In genomic region chr5:135362102-135362501, GRCh38 we compare ENCODE assay signal across 18 cellular contexts. TPM values are rescaled to one million over a fixed set of nuclear protein-coding genes. Genes with fewer than 3 reads are reported as not detected.
DNase-seq lines count a peak whose midpoint lies in the region; ATAC-seq, FAIRE-seq and TF ChIP-seq lines count a peak whose summit lies in the region.
"Had no signal": no experiment of that assay in that cellular context is flagged by ENCODE, and none has a peak within 500 bp of the region (broad histone marks: within the 10 kb centered on the region; RNA-seq: fewer than 3 reads in every experiment).

No MANE protein-coding gene starts in this region.

- H3K4me1 ChIP-seq in DND-41 (ENCODE audit: insufficient read depth, low read length) (peaks cover 48% of the 10 kb centered on the region), Loucy (ENCODE audit: insufficient read depth, low read length, poor library complexity, severe bottlenecking) (peaks cover 87% of the 10 kb centered on the region), smooth muscle cell (ENCODE audit: low read depth) (no peaks in the 10 kb centered on the region)

- DNase-seq in DND-41 (no peak), GM12891 (ENCODE audit: insufficient read length, low spot score) (no peak), smooth muscle cell (lab: John Stamatoyannopoulos, UW; ENCODE audit: unreplicated experiment) (no peak), sciatic nerve (ENCODE audit: low spot score) (no peak), putamen (ENCODE audit: low spot score) (no peak)
- DNase-seq: C1 segment of cervical spinal cord; Calu3; CD4-positive, alpha-beta memory T cell; COR-L47; DMS153; EL; GDM1; GM23248; H7 had no signal

- no peak for TF ChIP-seq POLR2A in GM12891 (IDR thresholded peaks at IDR 0.05; ENCODE audit: low read depth, low read length)

- H3K4me2 ChIP-seq in DND-41 (ENCODE audit: insufficient read depth, low read length) (no peak overlapping the region), Loucy (ENCODE audit: low read depth, low read length, poor library complexity, severe bottlenecking) (peak overlapping the region; percentile 83), smooth muscle cell (no peak overlapping the region)

- no peaks in the 10 kb centered on the region for H3K27me3 ChIP-seq in DND-41 (ENCODE audit: insufficient read depth, low read length, poor library complexity)
- H3K27me3 ChIP-seq in Loucy (ENCODE audit: insufficient read depth, low read length, poor library complexity, severe bottlenecking) = no peaks in the 10 kb centered on the region
- H3K27me3 ChIP-seq in smooth muscle cell (ENCODE audit: low read depth) = no peaks in the 10 kb centered on the region

- 93% methylated on average over 2 of the region's 2 CpGs for WGBS in smooth muscle cell (ENCODE audit: low lambda C conversion rate)

- no peak overlapping the region for H2AFZ ChIP-seq in DND-41 (ENCODE audit: low read depth, low read length)
- no peak overlapping the region for H2AFZ ChIP-seq in Loucy (ENCODE audit: low read length)
- H2AFZ ChIP-seq in smooth muscle cell (ENCODE audit: low read depth) = no peak overlapping the region
- H2AFZ ChIP-seq: GM23248 had no signal

- H3K9me2 ChIP-seq in Loucy (replicated peaks; ENCODE audit: low read depth, low read length) = no peaks in the 10 kb centered on the region

- TF ChIP-seq CTCF in DND-41 (IDR thresholded peaks at IDR 0.05; ENCODE audit: borderline replicate concordance, extremely low read depth, low read length, poor library complexity, severe bottlenecking) = no peak
- TF ChIP-seq CTCF in Loucy (conservative IDR thresholded peaks at IDR 0.05; ENCODE audit: low read length) = no peak
- TF ChIP-seq CTCF in smooth muscle cell (IDR thresholded peaks at IDR 0.05; ENCODE audit: borderline replicate concordance, insufficient read depth, poor library complexity, severe bottlenecking) = no peak

- no peak overlapping the region for H3K4me3 ChIP-seq in DND-41 (ENCODE audit: low read depth in 1 of 2, low read length in 2 of 2)
- no peak overlapping the region for H3K4me3 ChIP-seq in Loucy (ENCODE audit: low read length, poor library complexity, severe bottlenecking)
- H3K4me3 ChIP-seq in smooth muscle cell = no peak overlapping the region
- H3K4me3 ChIP-seq: GM12878, GM23248 had no signal

- H3F3A ChIP-seq in Loucy (ENCODE audit: low read depth) (peaks cover 10% of the 10 kb centered on the region; the same call in 1 of the 2 replicates), smooth muscle cell (ENCODE audit: low read depth) (peaks cover 42% of the 10 kb centered on the region)

- H4K20me1 ChIP-seq in DND-41 (ENCODE audit: insufficient read depth, low read length) (peaks cover 35% of the 10 kb centered on the region; the same call in 1 of the 2 replicates), Loucy (ENCODE audit: insufficient read depth, low read length, poor library complexity, severe bottlenecking) (peaks cover 31% of the 10 kb centered on the region), smooth muscle cell (ENCODE audit: low read depth) (peaks cover 56% of the 10 kb centered on the region)

- H3K36me3 ChIP-seq in DND-41 (ENCODE audit: insufficient read depth, low read length) = peaks cover 94% of the 10 kb centered on the region
- H3K36me3 ChIP-seq in Loucy (ENCODE audit: insufficient read depth, low read length) = peaks cover 88% of the 10 kb centered on the region
- H3K36me3 ChIP-seq in smooth muscle cell (ENCODE audit: low read depth) = peaks cover 28% of the 10 kb centered on the region

- H3K79me2 ChIP-seq in DND-41 (ENCODE audit: insufficient read depth, low read length) (peaks cover 90% of the 10 kb centered on the region), Loucy (ENCODE audit: insufficient read depth, low read length) (peaks cover 92% of the 10 kb centered on the region), smooth muscle cell (ENCODE audit: low read depth) (peaks cover 64% of the 10 kb centered on the region)

- FAIRE-seq in GM12891 (lab: Jason Lieb, UNC) = peak; percentile 35
- FAIRE-seq: GM12878, GM18507, H1 had no signal

- H3K9me3 ChIP-seq in DND-41 (ENCODE audit: insufficient read depth, low read length, severe bottlenecking) (no peaks in the 10 kb centered on the region), Loucy (ENCODE audit: insufficient read depth, low read depth, low read length) (no peaks in the 10 kb centered on the region), smooth muscle cell (replicated peaks; ENCODE audit: low read depth) (no peaks in the 10 kb centered on the region)

- H3K27ac ChIP-seq in DND-41 (ENCODE audit: low read length) (0 out of 2 replicates have a peak overlapping the region, but pooled peaks have one; percentile 35), smooth muscle cell (ENCODE audit: low read depth) (peak overlapping the region; percentile 79)
- H3K27ac ChIP-seq: GM23248 had no signal

- intact Hi-C loops in sciatic nerve (cut with DNase I) = no loop called here

- H3K9ac ChIP-seq in DND-41 (ENCODE audit: low read depth, low read length) (no peak overlapping the region), Loucy (ENCODE audit: low read depth, low read length, poor library complexity, severe bottlenecking) (peak overlapping the region; percentile 94), smooth muscle cell (ENCODE audit: low read depth) (no peak overlapping the region)
- H3K9ac ChIP-seq: GM23248 had no signal

- ATAC-seq in DND-41 (ENCODE audit: insufficient read depth, low read depth) = no peak
- no peak for ATAC-seq in sciatic nerve
- ATAC-seq: GM12878 had no signal

TF ChIP-seq in GM12891, 5 proteins besides CTCF, POLR2A, EP300 and RAD21:
- TF ChIP-seq PAX5 (IDR thresholded peaks at IDR 0.05; ENCODE audit: insufficient read depth, low read length, severe bottlenecking) (no peak), POLR2AphosphoS5 (IDR thresholded peaks at IDR 0.05; ENCODE audit: low read depth, low read length) (no peak), SPI1 (IDR thresholded peaks at IDR 0.05; ENCODE audit: low read depth, low read length) (no peak), POU2F2 (IDR thresholded peaks at IDR 0.05; ENCODE audit: low read depth, low read length) (no peak)

RNA-seq across cellular contexts. Expression of gene MACROH2A1, which starts 36.9 kb away (rescaled TPM):
- 86.5 TPM for polyA plus RNA-seq in GM12891 (2012; ENCODE audit: low read depth, missing spikeins)
- total RNA-seq in smooth muscle cell = 349 and 371 TPM in 2 replicates
- polyA plus RNA-seq in smooth muscle cell = 272 and 309 TPM in 2 replicates
- 129 TPM for total RNA-seq in sciatic nerve
